ENCODE assay signal across 29 cellular contexts in the genomic region with DNA sequence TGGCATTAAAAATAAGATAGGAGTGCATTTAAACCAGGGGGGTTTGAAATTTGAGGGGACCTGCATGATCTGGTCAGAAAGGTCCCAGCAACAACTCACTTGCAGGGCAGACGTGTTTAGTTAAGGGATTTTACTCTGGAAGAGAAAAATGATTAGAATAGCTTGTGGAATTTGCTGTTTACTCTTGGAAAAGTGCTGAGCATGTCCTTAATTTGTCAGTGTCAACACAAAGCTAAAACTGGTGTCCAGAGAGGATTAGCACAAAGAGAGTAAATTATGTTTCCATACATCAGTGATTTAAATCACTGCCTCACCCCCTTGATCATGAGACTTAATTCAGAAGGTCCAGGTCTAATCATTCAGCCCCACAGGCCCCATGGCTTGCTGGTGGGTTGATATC.
"Had no signal": no experiment of that assay in that cellular context is flagged by ENCODE, and none has a peak within 500 bp of the region (broad histone marks: within the 10 kb centered on the region; RNA-seq: fewer than 3 reads in every experiment).

No MANE protein-coding gene starts in this region.

- H3K4me3 Mint-ChIP-seq: activated CD4-positive, alpha-beta memory T cell treated with anti-CD3 and anti-CD28 coated beads, Interleukin-2, amount 10 ng/mL, durations not matched to agents 7 days and 5 days; activated CD4-positive, alpha-beta T cell treated with anti-CD3 and anti-CD28 coated beads, Interleukin-2, amount 10 ng/mL, durations not matched to agents 7 days and 5 days; activated naive CD4-positive, alpha-beta T cell treated with anti-CD3 and anti-CD28 coated beads, Interleukin-2, amount 10 ng/mL, durations not matched to agents 7 days and 5 days; activated naive CD8-positive, alpha-beta T cell treated with anti-CD3 and anti-CD28 coated beads, Interleukin-2, amount 10 ng/mL, durations not matched to agents 7 days and 5 days; activated T-cell treated with anti-CD3 and anti-CD28 coated beads, Interleukin-2, amount 50 U/mL, for 24 hours; activated T-cell treated with anti-CD3 and anti-CD28 coated beads, Interleukin-2, amount 50 U/mL, for 72 hours; central memory CD8-positive, alpha-beta T cell; dendritic cell treated with granulocyte-macrophage colony-stimulating factor and Interleukin-4, amounts not matched to agents 40 ng/mL and 50 ng/mL, for 4 days; endodermal cell; WTC11 had no signal

- H3K9me3 Mint-ChIP-seq: activated CD4-positive, alpha-beta T cell treated with anti-CD3 and anti-CD28 coated beads, Interleukin-2, amount 10 ng/mL, durations not matched to agents 7 days and 5 days; activated naive CD4-positive, alpha-beta T cell treated with anti-CD3 and anti-CD28 coated beads, Interleukin-2, amount 10 ng/mL, durations not matched to agents 7 days and 5 days; activated naive CD4-positive, alpha-beta T cell treated with anti-CD3 and anti-CD28 coated beads, Interleukin-2, amount 50 U/mL, for 72 hours; activated naive CD8-positive, alpha-beta T cell treated with anti-CD3 and anti-CD28 coated beads, Interleukin-2, amount 10 ng/mL, durations not matched to agents 7 days and 5 days; activated T-cell treated with anti-CD3 and anti-CD28 coated beads, Interleukin-2, amount 50 U/mL, for 24 hours; activated T-cell treated with anti-CD3 and anti-CD28 coated beads, Interleukin-2, amount 50 U/mL, for 72 hours; central memory CD8-positive, alpha-beta T cell; dendritic cell treated with granulocyte-macrophage colony-stimulating factor and Interleukin-4, amounts not matched to agents 40 ng/mL and 50 ng/mL, for 4 days; endodermal cell; WTC11 had no signal

- H3K27ac ChIP-seq: brain microvascular endothelial cell, coronary artery, dorsolateral prefrontal cortex had no signal

- H3K36me3 Mint-ChIP-seq: activated naive CD4-positive, alpha-beta T cell treated with anti-CD3 and anti-CD28 coated beads, Interleukin-2, amount 10 ng/mL, durations not matched to agents 7 days and 5 days; activated naive CD4-positive, alpha-beta T cell treated with anti-CD3 and anti-CD28 coated beads, Interleukin-2, amount 50 U/mL, for 72 hours; activated naive CD8-positive, alpha-beta T cell treated with anti-CD3 and anti-CD28 coated beads, Interleukin-2, amount 10 ng/mL, durations not matched to agents 7 days and 5 days; WTC11 had no signal

- DNase-seq: activated CD4-positive, alpha-beta memory T cell treated with anti-CD3 and anti-CD28 coated beads, Interleukin-2, amount 10 ng/mL, durations not matched to agents 7 days and 5 days; activated CD4-positive, alpha-beta T cell treated with anti-CD3 and anti-CD28 coated beads for 1 hour; activated CD4-positive, alpha-beta T cell treated with anti-CD3 and anti-CD28 coated beads for 4 hours; activated CD4-positive, alpha-beta T cell treated with anti-CD3 and anti-CD28 coated beads, Interleukin-2, amount 10 ng/mL, durations not matched to agents 7 days and 5 days; activated CD4-positive, alpha-beta T cell treated with anti-CD3 and anti-CD28 coated beads, Interleukin-2, amount 50 U/mL, for 4 hours; activated CD8-positive, alpha-beta memory T cell treated with anti-CD3 and anti-CD28 coated beads, Interleukin-2, amount 50 U/mL, for 48 hours; activated gamma-delta T cell; activated naive CD4-positive, alpha-beta T cell; activated naive CD4-positive, alpha-beta T cell treated with anti-CD3 and anti-CD28 coated beads, Interleukin-2, amount 10 ng/mL, durations not matched to agents 7 days and 5 days; activated naive CD8-positive, alpha-beta T cell treated with anti-CD3 and anti-CD28 coated beads, Interleukin-2, amount 10 ng/mL, durations not matched to agents 7 days and 5 days; activated T-cell treated with anti-CD3 and anti-CD28 coated beads for 4 hours; activated T-cell treated with anti-CD3 and anti-CD28 coated beads, Interleukin-2, amount 50 U/mL, for 24 hours; activated T-cell treated with anti-CD3 and anti-CD28 coated beads, Interleukin-2, amount 50 U/mL, for 72 hours; amniotic stem cell; brain microvascular endothelial cell; dorsolateral prefrontal cortex; effector memory CD4-positive, alpha-beta T cell; endodermal cell; foreskin fibroblast; T-helper 2 cell had no signal

- H3K27ac Mint-ChIP-seq: activated CD4-positive, alpha-beta memory T cell treated with anti-CD3 and anti-CD28 coated beads, Interleukin-2, amount 10 ng/mL, durations not matched to agents 7 days and 5 days; activated naive CD4-positive, alpha-beta T cell treated with anti-CD3 and anti-CD28 coated beads, Interleukin-2, amount 10 ng/mL, durations not matched to agents 7 days and 5 days; activated naive CD4-positive, alpha-beta T cell treated with anti-CD3 and anti-CD28 coated beads, Interleukin-2, amount 50 U/mL, for 72 hours; activated naive CD8-positive, alpha-beta T cell treated with anti-CD3 and anti-CD28 coated beads, Interleukin-2, amount 10 ng/mL, durations not matched to agents 7 days and 5 days; activated T-cell treated with anti-CD3 and anti-CD28 coated beads, Interleukin-2, amount 50 U/mL, for 24 hours; activated T-cell treated with anti-CD3 and anti-CD28 coated beads, Interleukin-2, amount 50 U/mL, for 72 hours; endodermal cell; WTC11 had no signal

- H3K27me3 ChIP-seq: brain microvascular endothelial cell had no signal

- H3K27me3 Mint-ChIP-seq: activated CD4-positive, alpha-beta memory T cell treated with anti-CD3 and anti-CD28 coated beads, Interleukin-2, amount 10 ng/mL, durations not matched to agents 7 days and 5 days; activated CD4-positive, alpha-beta T cell treated with anti-CD3 and anti-CD28 coated beads, Interleukin-2, amount 10 ng/mL, durations not matched to agents 7 days and 5 days; activated naive CD4-positive, alpha-beta T cell treated with anti-CD3 and anti-CD28 coated beads, Interleukin-2, amount 10 ng/mL, durations not matched to agents 7 days and 5 days; activated T-cell treated with anti-CD3 and anti-CD28 coated beads, Interleukin-2, amount 50 U/mL, for 24 hours; dendritic cell treated with granulocyte-macrophage colony-stimulating factor and Interleukin-4, amounts not matched to agents 40 ng/mL and 50 ng/mL, for 4 days had no signal

- FAIRE-seq: astrocyte, bronchial epithelial cell, frontal cortex had no signal

- H3K36me3 ChIP-seq: brain microvascular endothelial cell had no signal

- ATAC-seq: activated T-cell treated with anti-CD3 and anti-CD28 coated beads, Interleukin-2, amount 50 U/mL, for 72 hours; esophagus mucosa; WTC11 had no signal

- H3K4me3 ChIP-seq: coronary artery, dorsolateral prefrontal cortex had no signal

- H3K4me1 Mint-ChIP-seq: activated CD4-positive, alpha-beta memory T cell treated with anti-CD3 and anti-CD28 coated beads, Interleukin-2, amount 10 ng/mL, durations not matched to agents 7 days and 5 days; central memory CD8-positive, alpha-beta T cell; WTC11 had no signal
